Comparison of ENCODE assay signal across 11 cellular contexts in genomic region chr14:51448831-51449665, GRCh38.
A peak's percentile ranks its signal among the peaks of the same experiment; 100 is the strongest.
DNase-seq lines count a peak whose midpoint lies in the region; ATAC-seq and TF ChIP-seq lines count a peak whose summit lies in the region.
"Had no signal": no experiment of that assay in that cellular context is flagged by ENCODE, and none has a peak within 500 bp of the region (broad histone marks: within the 10 kb centered on the region; RNA-seq: fewer than 3 reads in every experiment).

No MANE protein-coding gene starts in this region.

- no peak for TF ChIP-seq CTCF in VCaP (conservative IDR thresholded peaks at IDR 0.05)
- no peak for TF ChIP-seq CTCF in fibroblast of villous mesenchyme (IDR thresholded peaks at IDR 0.05; ENCODE audit: insufficient read depth, low read depth, low read length)

- DNase-seq in GM03348 (ENCODE audit: low spot score) (peak; percentile 78), fibroblast of villous mesenchyme (ENCODE audit: low read depth) (peak; percentile 31), skeletal muscle cell (ENCODE audit: low read depth) (peak; percentile 63), HK-2 (ENCODE audit: unreplicated experiment) (no peak)
- no peak for DNase-seq in stimulated activated CD4-positive, alpha-beta T cell treated with anti-CD3 and anti-CD28 coated beads, Interleukin-4, amount 100 ng/mL, for 24 hours
- DNase-seq in activated CD4-positive, CD25-positive, alpha-beta regulatory T cell treated with anti-CD3 and anti-CD28 coated beads, Interleukin-2, amount 50 U/mL, for 72 hours = no peak
- DNase-seq: activated naive CD4-positive, alpha-beta T cell treated with anti-CD3 and anti-CD28 coated beads, Interleukin-2, amount 10 ng/mL, durations not matched to agents 7 days and 5 days; KBM-7; NK-92 treated with Interleukin-12 subunit alpha and Interleukin-12 subunit beta, amount 100 ng/mL, for 24 hours had no signal

- H3K4me3 ChIP-seq in fibroblast of villous mesenchyme (ENCODE audit: low read depth, low read length) = no peak overlapping the region
- H3K4me3 ChIP-seq in skeletal muscle cell (ENCODE audit: low read depth, low read length) = no peak overlapping the region

- ATAC-seq in GM18873 (IDR thresholded peaks at IDR 0.05; ENCODE audit: low FRiP score, unreplicated experiment) = no peak

- H3K27ac ChIP-seq in VCaP = peak overlapping the region; percentile 22; the same call in 1 of the 2 replicates

Comparison
In these comparisons a context has a peak if more than half of its experiments do, and no peak if none do; other contexts are left out.
1. DNase-seq: peak in GM03348 (single experiment), fibroblast of villous mesenchyme (single experiment) and skeletal muscle cell (single experiment); none in HK-2 (single experiment), stimulated activated CD4-positive, alpha-beta T cell treated with anti-CD3 and anti-CD28 coated beads, Interleukin-4, amount 100 ng/mL, for 24 hours (single experiment) and activated CD4-positive, CD25-positive, alpha-beta regulatory T cell treated with anti-CD3 and anti-CD28 coated beads, Interleukin-2, amount 50 U/mL, for 72 hours (single experiment).